Comparison of ENCODE assay signal across 8 cellular contexts in genomic region chr7:142385528-142386340, GRCh38.
DNase-seq lines count a peak whose midpoint lies in the region; ATAC-seq and TF ChIP-seq lines count a peak whose summit lies in the region.

No MANE protein-coding gene starts in this region.

- peaks cover 11% of the 10 kb centered on the region for H3K4me1 ChIP-seq in foreskin keratinocyte

- H3K27me3 ChIP-seq in foreskin keratinocyte: no peaks in the 10 kb centered on the region

- no peak overlapping the region for H3K4me3 Mint-ChIP-seq in activated T-cell treated with anti-CD3 and anti-CD28 coated beads, Interleukin-2, amount 50 U/mL, for 4 hours
- no peak overlapping the region for H3K4me3 Mint-ChIP-seq in progenitor cell of endocrine pancreas (ENCODE audit: low read depth)

- DNase-seq in NCI-H526 (lab: John Stamatoyannopoulos, UW) (peak; percentile 55 to 82), foreskin keratinocyte (peak; percentile 53 to 76), progenitor cell of endocrine pancreas (ENCODE audit: low spot score, unreplicated experiment) (no peak), mucosa of gallbladder (ENCODE audit: low spot score) (no peak)
- no peak for DNase-seq in activated T-cell treated with anti-CD3 and anti-CD28 coated beads, Interleukin-2, amount 50 U/mL, for 4 hours

- no peaks in the 10 kb centered on the region for H3K27me3 Mint-ChIP-seq in activated T-cell treated with anti-CD3 and anti-CD28 coated beads, Interleukin-2, amount 50 U/mL, for 4 hours (ENCODE audit: low read depth)
- H3K27me3 Mint-ChIP-seq in progenitor cell of endocrine pancreas: peaks cover 14% of the 10 kb centered on the region

- H3K27ac Mint-ChIP-seq in progenitor cell of endocrine pancreas: no peak overlapping the region

- peak; percentile 94 for TF ChIP-seq CTCF in C4-2B (conservative IDR thresholded peaks at IDR 0.05)
- peak; percentile 81 for TF ChIP-seq CTCF in foreskin keratinocyte (conservative IDR thresholded peaks at IDR 0.05)
- TF ChIP-seq CTCF in progenitor cell of endocrine pancreas (IDR thresholded peaks at IDR 0.05; ENCODE audit: unreplicated experiment): peak; percentile 59

- ATAC-seq in GM18861 (IDR thresholded peaks at IDR 0.05; ENCODE audit: unreplicated experiment) (peak; percentile 63), HG03064 (IDR thresholded peaks at IDR 0.05; ENCODE audit: low read depth, unreplicated experiment) (peak; percentile 62), foreskin keratinocyte (peak; percentile 68)
- peak; percentile 48 to 58 for ATAC-seq in activated T-cell treated with anti-CD3 and anti-CD28 coated beads, Interleukin-2, amount 50 U/mL, for 4 hours

- no peak overlapping the region for H3K27ac ChIP-seq in C4-2B
- no peak overlapping the region for H3K27ac ChIP-seq in foreskin keratinocyte

- no peaks in the 10 kb centered on the region for H3K9me3 Mint-ChIP-seq in activated T-cell treated with anti-CD3 and anti-CD28 coated beads, Interleukin-2, amount 50 U/mL, for 4 hours
- no peaks in the 10 kb centered on the region for H3K9me3 Mint-ChIP-seq in progenitor cell of endocrine pancreas (ENCODE audit: low read depth)

- no peaks in the 10 kb centered on the region for H3K36me3 Mint-ChIP-seq in activated T-cell treated with anti-CD3 and anti-CD28 coated beads, Interleukin-2, amount 50 U/mL, for 4 hours (ENCODE audit: insufficient read depth)
- no peaks in the 10 kb centered on the region for H3K36me3 Mint-ChIP-seq in progenitor cell of endocrine pancreas (ENCODE audit: insufficient read depth)

- peaks cover 23% of the 10 kb centered on the region for H3K4me1 Mint-ChIP-seq in activated T-cell treated with anti-CD3 and anti-CD28 coated beads, Interleukin-2, amount 50 U/mL, for 4 hours (ENCODE audit: low read depth)
- H3K4me1 Mint-ChIP-seq in progenitor cell of endocrine pancreas (ENCODE audit: low read depth): peaks cover 10% of the 10 kb centered on the region

Comparison
In these comparisons a context has a peak if more than half of its experiments do, and no peak if none do; other contexts are left out.
1. DNase-seq: peak in NCI-H526 (2 of 2) and foreskin keratinocyte (2 of 2); none in activated T-cell treated with anti-CD3 and anti-CD28 coated beads, Interleukin-2, amount 50 U/mL, for 4 hours (single experiment), progenitor cell of endocrine pancreas (single experiment) and mucosa of gallbladder (single experiment).
2. Peak in every context shown above with its lines, with median percentiles within 50 percentile points of each other: CTCF ChIP-seq and ATAC-seq.